13 cellular contexts compared by ENCODE assay signal in the genomic region with DNA sequence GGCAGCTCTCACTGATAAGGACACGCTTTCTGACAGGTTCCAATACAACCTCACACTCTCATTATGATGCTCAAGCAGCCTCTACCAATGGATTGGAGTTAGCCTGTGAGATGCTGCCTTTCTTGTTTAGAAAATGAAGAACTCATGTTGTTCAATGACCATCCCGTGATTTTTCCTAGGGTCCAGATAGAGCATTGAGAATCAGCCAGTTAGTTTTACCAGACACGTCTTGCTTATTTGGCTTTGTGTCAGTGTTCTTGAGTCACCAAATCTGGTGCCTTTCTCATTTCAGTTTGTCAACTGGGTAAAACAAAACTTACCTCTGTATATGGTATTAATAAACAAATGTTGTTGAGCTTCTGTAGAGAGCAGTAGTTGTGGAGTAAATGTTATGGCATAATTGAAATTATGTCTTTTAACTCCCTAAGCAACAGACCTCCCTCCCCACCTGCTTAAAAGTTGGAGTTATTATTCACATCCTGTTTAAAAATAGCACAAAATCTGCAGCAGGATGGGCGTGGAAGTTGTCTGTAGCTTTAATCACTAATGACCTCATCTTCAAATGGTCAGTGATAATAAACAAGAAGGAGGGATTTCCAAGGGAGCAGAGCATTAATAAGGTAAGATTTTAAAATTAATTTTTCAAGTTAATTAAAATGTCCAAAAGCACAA.
"Had no signal": no experiment of that assay in that cellular context is flagged by ENCODE, and none has a peak within 500 bp of the region (broad histone marks: within the 10 kb centered on the region; RNA-seq: fewer than 3 reads in every experiment).

No MANE protein-coding gene starts in this region.

- DNase-seq: adrenal gland; caudate nucleus; colonic mucosa; gastrocnemius medialis; left cardiac atrium; naive thymus-derived CD4-positive, alpha-beta T cell; pancreas; stimulated activated naive CD4-positive, alpha-beta T cell; SW 1271; transverse colon had no signal

- FAIRE-seq: pancreas, TTC549 had no signal

- H3K36me3 ChIP-seq: adrenal gland, colonic mucosa, gastrocnemius medialis, pancreas, transverse colon, vagina had no signal

- ATAC-seq: gastrocnemius medialis; naive thymus-derived CD4-positive, alpha-beta T cell; pancreas had no signal

- H3K9me3 ChIP-seq: adrenal gland, colonic mucosa, gastrocnemius medialis, pancreas, transverse colon, vagina had no signal

- H3K27me3 ChIP-seq: adrenal gland, colonic mucosa, gastrocnemius medialis, pancreas, transverse colon, vagina had no signal

- H3K4me1 ChIP-seq: adrenal gland, colonic mucosa, pancreas, transverse colon, vagina had no signal

- H3K4me3 ChIP-seq: adrenal gland, colonic mucosa, gastrocnemius medialis, lung, pancreas, transverse colon, vagina had no signal

- H3K27ac ChIP-seq: adrenal gland, colonic mucosa, gastrocnemius medialis, pancreas, transverse colon, vagina had no signal
